27 cellular contexts compared by ENCODE assay signal in genomic region chr15:71659730-71660067, GRCh38.
DNase-seq lines count a peak whose midpoint lies in the region; ATAC-seq and TF ChIP-seq lines count a peak whose summit lies in the region.
"Had no signal": no experiment of that assay in that cellular context is flagged by ENCODE, and none has a peak within 500 bp of the region (broad histone marks: within the 10 kb centered on the region; RNA-seq: fewer than 3 reads in every experiment).

No MANE protein-coding gene starts in this region.

- no peak for DNase-seq in Caco-2
- peak; percentile 19 for DNase-seq in PC-3
- no peak for DNase-seq in dorsolateral prefrontal cortex
- no peak for DNase-seq in mesenchymal stem cell
- no peak for DNase-seq in T-helper 9 cell
- DNase-seq in effector CD4-positive, alpha-beta T cell, result no peak
- DNase-seq: ACHN; activated CD4-positive, alpha-beta T cell treated with anti-CD3 and anti-CD28 coated beads for 48 hours; activated effector memory CD4-positive, alpha-beta T cell treated with Interleukin-2 at 50 U/mL for 16 hours; activated naive CD8-positive, alpha-beta T cell treated with anti-CD3 and anti-CD28 coated beads for 36 hours; activated T-cell treated with anti-CD3 and anti-CD28 coated beads, Interleukin-2, amount 50 U/mL, for 1 hour; BE2C; CD8-positive, alpha-beta memory T cell; left lung; NCI-H2081; NCI-H2227 treated with DMSO at 0.1 percent for 48 hours; NK-92 treated with Interleukin-12 subunit alpha and Interleukin-12 subunit beta, amount 100 ng/mL, for 24 hours; Right ventricle myocardium superior; stimulated activated CD8-positive, alpha-beta memory T cell treated with anti-CD3 and anti-CD28 coated beads, Interleukin-4, amount 100 ng/mL, for 48 hours; uterus; WERI-Rb-1 had no signal

- peaks cover 5% of the 10 kb centered on the region for H3K9me3 Mint-ChIP-seq in Caco-2 (ENCODE audit: unreplicated experiment)
- H3K9me3 Mint-ChIP-seq: activated naive CD8-positive, alpha-beta T cell treated with anti-CD3 and anti-CD28 coated beads for 36 hours; CD8-positive, alpha-beta memory T cell; central memory CD8-positive, alpha-beta T cell had no signal

- BruUV-seq in Caco-2 (replicated peaks; lab: Mats Ljungman, UMichigan) (no TSS peak), PC-3 (replicated peaks; lab: Mats Ljungman, UMichigan) (no TSS peak)

- no peak overlapping the region for H4K8ac ChIP-seq in mesenchymal stem cell (ENCODE audit: low read length)

- no peak overlapping the region for H3K4me2 ChIP-seq in PC-3 (ENCODE audit: low read length)
- no peak overlapping the region for H3K4me2 ChIP-seq in mesenchymal stem cell (ENCODE audit: low read length, poor library complexity, severe bottlenecking)

- H3K9me3 ChIP-seq in Caco-2 (no peaks in the 10 kb centered on the region), PC-3 (ENCODE audit: low read length) (no peaks in the 10 kb centered on the region), mesenchymal stem cell (ENCODE audit: control insufficient read depth, low read length) (no peaks in the 10 kb centered on the region)
- H3K9me3 ChIP-seq: BE2C, HAP-1, left lung, thoracic aorta, uterus had no signal

- no peak overlapping the region for H2BK120ac ChIP-seq in mesenchymal stem cell (ENCODE audit: low read depth, low read length)

- H4K20me1 ChIP-seq in PC-3 (ENCODE audit: low read length), result no peaks in the 10 kb centered on the region

- H3K18ac ChIP-seq in mesenchymal stem cell (ENCODE audit: low read depth in 1 of 2, low read length in 2 of 2), result no peak overlapping the region

- H3K79me1 ChIP-seq in mesenchymal stem cell (replicated peaks; ENCODE audit: low read length, poor library complexity, severe bottlenecking), result peaks cover 1% of the 10 kb centered on the region

- POLR2A ChIA-PET in Caco-2 (lab: Charles Lee) (no interaction called here), PC-3 (lab: Charles Lee; ENCODE audit: unreplicated experiment) (no interaction called here)

- H3K9ac ChIP-seq in PC-3 (ENCODE audit: low read length), result no peak overlapping the region
- H3K9ac ChIP-seq in mesenchymal stem cell (ENCODE audit: low read length), result no peak overlapping the region

- no peak overlapping the region for H3K23ac ChIP-seq in mesenchymal stem cell (ENCODE audit: low read length in 2 of 2)

- H4K91ac ChIP-seq in mesenchymal stem cell (ENCODE audit: low read length), result no peak overlapping the region

- peak overlapping the region; percentile 60 for H3K27ac Mint-ChIP-seq in Caco-2 (ENCODE audit: unreplicated experiment)
- H3K27ac Mint-ChIP-seq: activated naive CD8-positive, alpha-beta T cell treated with anti-CD3 and anti-CD28 coated beads for 36 hours; CD8-positive, alpha-beta memory T cell; stimulated activated naive CD8-positive, alpha-beta T cell treated with anti-CD3 and anti-CD28 coated beads, Interleukin-15, Interleukin-2, amounts not matched to agents 100 ng/mL and 50 ng/mL, for 24 hours had no signal

- WGBS in mesenchymal stem cell, result 58% methylated on average over 3 of the region's 4 CpGs

- H3K27ac ChIP-seq in PC-3 (ENCODE audit: low read length) (no peak overlapping the region), dorsolateral prefrontal cortex (peak overlapping the region in 44 of 59 donors; percentile 9 to 91 (median 72)), mesenchymal stem cell (ENCODE audit: low read length, poor library complexity, severe bottlenecking) (no peak overlapping the region)
- H3K27ac ChIP-seq: left lung, thoracic aorta, WERI-Rb-1 had no signal

- no peaks in the 10 kb centered on the region for H3K36me3 Mint-ChIP-seq in Caco-2 (ENCODE audit: insufficient read depth, unreplicated experiment)
- H3K36me3 Mint-ChIP-seq: activated naive CD8-positive, alpha-beta T cell treated with anti-CD3 and anti-CD28 coated beads for 36 hours; CD8-positive, alpha-beta memory T cell had no signal

- no peak overlapping the region for H3K4ac ChIP-seq in mesenchymal stem cell (ENCODE audit: low read depth in 1 of 2, low read length in 2 of 2)

- H3K4me3 ChIP-seq in Caco-2 (ENCODE audit: low read depth, low read length) (no peak overlapping the region), PC-3 (ENCODE audit: low read length) (no peak overlapping the region), dorsolateral prefrontal cortex (no peak overlapping the region), mesenchymal stem cell (ENCODE audit: insufficient read depth in 1 of 2, low read depth in 1 of 2, low read length in 2 of 2) (no peak overlapping the region)
- H3K4me3 ChIP-seq: HAP-1, left lung, thoracic aorta, uterus had no signal

- peaks cover 52% of the 10 kb centered on the region for H3K4me1 ChIP-seq in Caco-2
- H3K4me1 ChIP-seq in PC-3 (ENCODE audit: insufficient read depth, low read length), result no peaks in the 10 kb centered on the region
- no peaks in the 10 kb centered on the region for H3K4me1 ChIP-seq in mesenchymal stem cell (ENCODE audit: control insufficient read depth, insufficient read depth, low read depth, low read length)
- H3K4me1 ChIP-seq: BE2C, HAP-1, left lung, uterus had no signal

- H3K79me2 ChIP-seq in PC-3 (ENCODE audit: low read length), result no peaks in the 10 kb centered on the region

- no peaks in the 10 kb centered on the region for H3K9me2 ChIP-seq in PC-3 (replicated peaks; ENCODE audit: low read length)

- H3K27me3 ChIP-seq in Caco-2 (replicated peaks; ENCODE audit: control insufficient read depth, insufficient read depth, low read length) (no peaks in the 10 kb centered on the region), PC-3 (ENCODE audit: low read length) (no peaks in the 10 kb centered on the region), dorsolateral prefrontal cortex (no peaks in the 10 kb centered on the region), mesenchymal stem cell (ENCODE audit: control insufficient read depth in 1 of 2, insufficient read depth in 1 of 2, low read length in 2 of 2) (no peaks in the 10 kb centered on the region)
- H3K27me3 ChIP-seq: left lung, uterus had no signal

- no peak overlapping the region for H3K14ac ChIP-seq in mesenchymal stem cell (ENCODE audit: low read length in 2 of 2)

- H3K36me3 ChIP-seq in Caco-2 (ENCODE audit: control insufficient read depth, insufficient read depth, low read length) (no peaks in the 10 kb centered on the region), PC-3 (ENCODE audit: low read depth, low read length) (no peaks in the 10 kb centered on the region), mesenchymal stem cell (ENCODE audit: control insufficient read depth in 1 of 2, insufficient read depth in 2 of 2, low read depth in 1 of 2, low read length in 2 of 2) (no peaks in the 10 kb centered on the region)
- H3K36me3 ChIP-seq: BE2C, HAP-1, left lung, thoracic aorta, uterus, WERI-Rb-1 had no signal

- no peaks in the 10 kb centered on the region for H3K27me3 Mint-ChIP-seq in Caco-2 (ENCODE audit: insufficient read depth, unreplicated experiment)
- H3K27me3 Mint-ChIP-seq: central memory CD8-positive, alpha-beta T cell had no signal

- no peak for ATAC-seq in PC-3
- ATAC-seq in GM19035 (IDR thresholded peaks at IDR 0.05; ENCODE audit: unreplicated experiment), result no peak
- no peak for ATAC-seq in HG03139 (IDR thresholded peaks at IDR 0.05; ENCODE audit: unreplicated experiment)
- ATAC-seq: left lung had no signal

- no peak overlapping the region for H2BK5ac ChIP-seq in mesenchymal stem cell (ENCODE audit: low read depth, low read length, poor library complexity, severe bottlenecking)

- no peak for TF ChIP-seq CTCF in Caco-2 (IDR thresholded peaks at IDR 0.05; ENCODE audit: insufficient read depth in 1 of 2, low read depth in 1 of 2, low read length in 1 of 2, severe bottlenecking in 1 of 2, unreplicated experiment in 1 of 2)
- TF ChIP-seq CTCF in PC-3 (conservative IDR thresholded peaks at IDR 0.05; ENCODE audit: low read depth, low read length), result no peak
- no peak for TF ChIP-seq CTCF in dorsolateral prefrontal cortex (IDR thresholded peaks at IDR 0.05 in 54 of 56, conservative IDR thresholded peaks at IDR 0.05 in 2 of 56; ENCODE audit: low read depth in 1 of 56, partially characterized antibody in 56 of 56)

- intact Hi-C loops in Caco-2 (cut with micrococcal nuclease; ENCODE audit: unreplicated experiment), result no loop called here
- intact Hi-C loops in PC-3 (cut with micrococcal nuclease), result loop anchor here (10.0 kb wide), 1 partner anchor 65 kb away; no protein-coding TSS in a partner anchor
- intact Hi-C loops in dorsolateral prefrontal cortex (cut with DNase I), result loop anchor here (10.0 kb wide), 2 partner anchors 65 to 215 kb away; no protein-coding TSS in a partner anchor

- no peak overlapping the region for H2BK12ac ChIP-seq in mesenchymal stem cell (ENCODE audit: low read length in 2 of 2)

- H2AFZ ChIP-seq in PC-3 (ENCODE audit: low read length) (no peak overlapping the region), mesenchymal stem cell (ENCODE audit: low read depth, low read length) (no peak overlapping the region)

- no peak overlapping the region for H3K4me3 Mint-ChIP-seq in Caco-2 (ENCODE audit: unreplicated experiment)
- H3K4me3 Mint-ChIP-seq: activated naive CD8-positive, alpha-beta T cell treated with anti-CD3 and anti-CD28 coated beads for 36 hours; CD8-positive, alpha-beta memory T cell; central memory CD8-positive, alpha-beta T cell; stimulated activated naive CD8-positive, alpha-beta T cell treated with anti-CD3 and anti-CD28 coated beads, Interleukin-15, Interleukin-2, amounts not matched to agents 100 ng/mL and 50 ng/mL, for 24 hours had no signal

- H2BK15ac ChIP-seq in mesenchymal stem cell (ENCODE audit: low read depth, poor library complexity, severe bottlenecking), result no peak overlapping the region

- CTCF ChIA-PET in Caco-2 (lab: Charles Lee) (no interaction called here), PC-3 (lab: Charles Lee) (no interaction called here)

- peaks cover 44% of the 10 kb centered on the region for H3K4me1 Mint-ChIP-seq in Caco-2 (ENCODE audit: low read depth, unreplicated experiment)
- H3K4me1 Mint-ChIP-seq: activated naive CD8-positive, alpha-beta T cell treated with anti-CD3 and anti-CD28 coated beads for 36 hours; CD8-positive, alpha-beta memory T cell; central memory CD8-positive, alpha-beta T cell had no signal

- H2AK5ac ChIP-seq in mesenchymal stem cell (ENCODE audit: low read length, severe bottlenecking), result peak overlapping the region; percentile 51

- H3F3A ChIP-seq in PC-3 (ENCODE audit: low read length, unreplicated experiment), result no peaks in the 10 kb centered on the region

Comparison
In these comparisons a context has a peak if more than half of its experiments do, and no peak if none do; other contexts are left out.
1. H3K27ac ChIP-seq: peak in dorsolateral prefrontal cortex (44 of 59); none in PC-3 (single experiment) and mesenchymal stem cell (single experiment).